15 cellular contexts compared by ENCODE assay signal in genomic region chr7:67493386-67493785, GRCh38.
A peak's percentile ranks its signal among the peaks of the same experiment; 100 is the strongest.
DNase-seq lines count a peak whose midpoint lies in the region; ATAC-seq and TF ChIP-seq lines count a peak whose summit lies in the region.
"Had no signal": no experiment of that assay in that cellular context is flagged by ENCODE, and none has a peak within 500 bp of the region (broad histone marks: within the 10 kb centered on the region; RNA-seq: fewer than 3 reads in every experiment).

No MANE protein-coding gene starts in this region.

- TF ChIP-seq EP300 in suprapubic skin (IDR thresholded peaks at IDR 0.05), result no peak

- no peak for TF ChIP-seq CTCF in LNCaP clone FGC (IDR thresholded peaks at IDR 0.05; ENCODE audit: control insufficient read depth, extremely low read depth, insufficient read depth)
- no peak for TF ChIP-seq CTCF in WERI-Rb-1 (IDR thresholded peaks at IDR 0.05; ENCODE audit: low read depth, low read length)
- no peak for TF ChIP-seq CTCF in suprapubic skin (IDR thresholded peaks at IDR 0.05)

- TF ChIP-seq POLR2A in suprapubic skin (IDR thresholded peaks at IDR 0.05), result no peak

- no peaks in the 10 kb centered on the region for H3K27me3 ChIP-seq in WERI-Rb-1 (ENCODE audit: insufficient read depth, low read depth, severe bottlenecking)
- H3K27me3 ChIP-seq in suprapubic skin, result no peaks in the 10 kb centered on the region
- H3K27me3 ChIP-seq: BE2C had no signal

- WGBS in suprapubic skin, result 61% methylated on average over 6 of the region's 6 CpGs

- DNase-seq in LNCaP clone FGC (ENCODE audit: low read depth), result peak; percentile 38
- peak; percentile 15 for DNase-seq in NCI-H446 treated with DMSO at 0.1 percent for 48 hours (lab: John Stamatoyannopoulos, UW)
- peak; percentile 65 for DNase-seq in WERI-Rb-1
- no peak for DNase-seq in activated CD4-positive, CD25-positive, alpha-beta regulatory T cell (lab: John Stamatoyannopoulos, UW)
- no peak for DNase-seq in RPMI8226
- no peak for DNase-seq in suprapubic skin (ENCODE audit: low spot score in 2 of 2)
- DNase-seq: BE2C; CD4-positive, alpha-beta memory T cell; COR-L47; H7 had no signal

- H3K9me3 ChIP-seq in WERI-Rb-1 (ENCODE audit: severe bottlenecking), result no peaks in the 10 kb centered on the region
- no peaks in the 10 kb centered on the region for H3K9me3 ChIP-seq in suprapubic skin
- H3K9me3 ChIP-seq: BE2C had no signal

- 0 out of 2 replicates have a peak overlapping the region, but pooled peaks have one; percentile 16 for H3K27ac ChIP-seq in WERI-Rb-1
- H3K27ac ChIP-seq in suprapubic skin, result no peak overlapping the region
- H3K27ac ChIP-seq: A549, C4-2B had no signal

- ATAC-seq in GM19452 (IDR thresholded peaks at IDR 0.05; ENCODE audit: unreplicated experiment), result no peak
- ATAC-seq: A549, GM12878, GM23338 had no signal

- no peaks in the 10 kb centered on the region for H3K4me1 ChIP-seq in suprapubic skin
- H3K4me1 ChIP-seq: A549, BE2C had no signal

- no peak overlapping the region for H3K4me3 ChIP-seq in LNCaP clone FGC (ENCODE audit: low read depth, low read length)
- no peak overlapping the region for H3K4me3 ChIP-seq in WERI-Rb-1 (ENCODE audit: low read depth, low read length)
- H3K4me3 ChIP-seq in suprapubic skin, result no peak overlapping the region
- H3K4me3 ChIP-seq: A549, GM12878, GM23338 had no signal

- H3K36me3 ChIP-seq in WERI-Rb-1 (no peaks in the 10 kb centered on the region), suprapubic skin (no peaks in the 10 kb centered on the region)
- H3K36me3 ChIP-seq: BE2C had no signal

Comparison
In these comparisons a context has a peak if more than half of its experiments do, and no peak if none do; other contexts are left out.
1. DNase-seq: peak in LNCaP clone FGC (single experiment), NCI-H446 treated with DMSO at 0.1 percent for 48 hours (single experiment) and WERI-Rb-1 (single experiment); none in activated CD4-positive, CD25-positive, alpha-beta regulatory T cell (0 of 4), RPMI8226 (single experiment) and suprapubic skin (0 of 2).